Comparison of ENCODE assay signal across 16 cellular contexts in genomic region chr5:93359958-93360305, GRCh38.
DNase-seq lines count a peak whose midpoint lies in the region; ATAC-seq and TF ChIP-seq lines count a peak whose summit lies in the region.
"Had no signal": no experiment of that assay in that cellular context is flagged by ENCODE, and none has a peak within 500 bp of the region (broad histone marks: within the 10 kb centered on the region; RNA-seq: fewer than 3 reads in every experiment).

No MANE protein-coding gene starts in this region.

- H3K9me3 ChIP-seq in breast epithelium, result no peaks in the 10 kb centered on the region

- ATAC-seq in HG02981 (IDR thresholded peaks at IDR 0.05; ENCODE audit: unreplicated experiment), result no peak
- ATAC-seq in activated CD8-positive, alpha-beta T cell treated with anti-CD3 and anti-CD28 coated beads for 36 hours, result no peak
- ATAC-seq: CD8-positive, alpha-beta T cell; left colon had no signal

- CTCF ChIA-PET in MCF 10A (lab: Yijun Ruan, JAX), result interaction anchor here (0.8 kb wide), 1 partner anchor 17 kb away, joined by 3 read pairs; no protein-coding TSS in a partner anchor
- CTCF ChIA-PET in activated CD8-positive, alpha-beta T cell treated with anti-CD3 and anti-CD28 coated beads for 36 hours (lab: Charles Lee), result no interaction called here

- H3K36me3 ChIP-seq in breast epithelium, result no peaks in the 10 kb centered on the region

- no peak for TF ChIP-seq POLR2A in breast epithelium (IDR thresholded peaks at IDR 0.05)

- no peaks in the 10 kb centered on the region for H3K27me3 ChIP-seq in breast epithelium

- H3K9me3 Mint-ChIP-seq in MCF 10A (ENCODE audit: unreplicated experiment), result no peaks in the 10 kb centered on the region
- H3K9me3 Mint-ChIP-seq in mesothelial cell of epicardium, result no peaks in the 10 kb centered on the region
- H3K9me3 Mint-ChIP-seq in activated CD8-positive, alpha-beta T cell treated with anti-CD3 and anti-CD28 coated beads for 36 hours, result no peaks in the 10 kb centered on the region
- H3K9me3 Mint-ChIP-seq: activated T-helper 2 cell treated with anti-CD3 and anti-CD28 coated beads, Interferon-gamma antibody, Interleukin-2, Interleukin-4, amounts not matched to agents 10 μg/mL and 5 μg/mL and 100 μg/mL, durations not matched to agents 14 hours and 24 hours and 36 hours; CD8-positive, alpha-beta T cell had no signal

- no TSS peak for BruUV-seq in MCF 10A (replicated peaks; lab: Mats Ljungman, UMichigan)

- no peak for TF ChIP-seq CTCF in MCF 10A (IDR thresholded peaks at IDR 0.05; ENCODE audit: unreplicated experiment)
- TF ChIP-seq CTCF in breast epithelium (IDR thresholded peaks at IDR 0.05), result no peak
- no peak for TF ChIP-seq CTCF in mesothelial cell of epicardium (IDR thresholded peaks at IDR 0.05; ENCODE audit: unreplicated experiment)
- no peak for TF ChIP-seq CTCF in activated CD8-positive, alpha-beta T cell treated with anti-CD3 and anti-CD28 coated beads for 36 hours (IDR thresholded peaks at IDR 0.05)

- H3K4me1 Mint-ChIP-seq in MCF 10A (ENCODE audit: insufficient read depth, unreplicated experiment) (peaks cover 15% of the 10 kb centered on the region), mesothelial cell of epicardium (peaks cover 21% of the 10 kb centered on the region)
- H3K4me1 Mint-ChIP-seq in activated CD8-positive, alpha-beta T cell treated with anti-CD3 and anti-CD28 coated beads for 36 hours (ENCODE audit: low read depth), result no peaks in the 10 kb centered on the region
- H3K4me1 Mint-ChIP-seq: naive B cell had no signal

- no peak overlapping the region for H3K4me3 ChIP-seq in breast epithelium

- peaks cover 6% of the 10 kb centered on the region for H3K36me3 Mint-ChIP-seq in MCF 10A (ENCODE audit: insufficient read depth, unreplicated experiment)
- H3K36me3 Mint-ChIP-seq in mesothelial cell of epicardium, result no peaks in the 10 kb centered on the region
- H3K36me3 Mint-ChIP-seq in activated CD8-positive, alpha-beta T cell treated with anti-CD3 and anti-CD28 coated beads for 36 hours (ENCODE audit: low read depth), result no peaks in the 10 kb centered on the region
- H3K36me3 Mint-ChIP-seq: CD8-positive, alpha-beta T cell; naive B cell had no signal

- H3K27ac Mint-ChIP-seq in MCF 10A (ENCODE audit: low read depth, unreplicated experiment) (peak overlapping the region; percentile 93), mesothelial cell of epicardium (peak overlapping the region; percentile 71)
- no peak overlapping the region for H3K27ac Mint-ChIP-seq in activated CD8-positive, alpha-beta T cell treated with anti-CD3 and anti-CD28 coated beads for 36 hours
- H3K27ac Mint-ChIP-seq: activated T-helper 2 cell treated with anti-CD3 and anti-CD28 coated beads, Interferon-gamma antibody, Interleukin-2, Interleukin-4, amounts not matched to agents 10 μg/mL and 5 μg/mL and 100 μg/mL, durations not matched to agents 14 hours and 24 hours and 36 hours; CD8-positive, alpha-beta T cell; naive B cell had no signal

- intact Hi-C loops in MCF 10A (cut with micrococcal nuclease), result no loop called here
- intact Hi-C loops in breast epithelium (cut with DNase I; ENCODE audit: low total_unique reads), result loop anchor here (10.0 kb wide), 1 partner anchor 425 kb away; no protein-coding TSS in a partner anchor
- intact Hi-C loops in activated CD8-positive, alpha-beta T cell treated with anti-CD3 and anti-CD28 coated beads for 36 hours (cut with micrococcal nuclease), result no loop called here

- POLR2A ChIA-PET in MCF 10A (lab: Yijun Ruan, JAX), result interaction anchor here (0.6 to 2.4 kb wide), 7 partner anchors 10 to 1656 kb away, joined by 3 to 12 read pairs (median 3); no protein-coding TSS in a partner anchor
- POLR2A ChIA-PET in activated CD8-positive, alpha-beta T cell treated with anti-CD3 and anti-CD28 coated beads for 36 hours (lab: Charles Lee), result no interaction called here

- H3K4me1 ChIP-seq in breast epithelium, result no peaks in the 10 kb centered on the region

- DNase-seq in MCF 10A (ENCODE audit: unreplicated experiment) (no peak), breast epithelium (ENCODE audit: low spot score in 2 of 2) (no peak), epithelial cell of prostate (ENCODE audit: low read depth, low spot score) (no peak), mesothelial cell of epicardium (ENCODE audit: low spot score in 2 of 2, unreplicated experiment in 2 of 2) (no peak), LoVo (ENCODE audit: low spot score) (no peak)
- DNase-seq in stimulated activated naive CD4-positive, alpha-beta T cell treated with Interleukin-2 at 50 U/mL for 16 hours (lab: John Stamatoyannopoulos, UW), result no peak
- no peak for DNase-seq in activated CD8-positive, alpha-beta T cell treated with anti-CD3 and anti-CD28 coated beads for 36 hours
- DNase-seq: 8988T; CD8-positive, alpha-beta T cell; cortex of kidney; hippocampal formation; left colon; naive B cell; NCI-H526 had no signal

- H3K4me3 Mint-ChIP-seq in MCF 10A (ENCODE audit: unreplicated experiment) (peak overlapping the region; percentile 64), mesothelial cell of epicardium (no peak overlapping the region)
- no peak overlapping the region for H3K4me3 Mint-ChIP-seq in activated CD8-positive, alpha-beta T cell treated with anti-CD3 and anti-CD28 coated beads for 36 hours
- H3K4me3 Mint-ChIP-seq: CD8-positive, alpha-beta T cell; naive B cell had no signal

- peak overlapping the region in 1 of 2 donors; percentile 12 for H3K27ac ChIP-seq in breast epithelium
- peak overlapping the region; percentile 81 for H3K27ac ChIP-seq in epithelial cell of prostate

- H3K27me3 Mint-ChIP-seq in MCF 10A (ENCODE audit: insufficient read depth, unreplicated experiment) (no peaks in the 10 kb centered on the region), mesothelial cell of epicardium (ENCODE audit: low read depth) (no peaks in the 10 kb centered on the region)
- H3K27me3 Mint-ChIP-seq in activated CD8-positive, alpha-beta T cell treated with anti-CD3 and anti-CD28 coated beads for 36 hours, result peaks cover 6% of the 10 kb centered on the region
